In genomic region chr17:46949291-46950174, GRCh38 we compare ENCODE assay signal across 17 cellular contexts. TPM values are rescaled to one million over a fixed set of nuclear protein-coding genes. Genes with fewer than 3 reads are reported as not detected.
DNase-seq lines count a peak whose midpoint lies in the region; ATAC-seq and TF ChIP-seq lines count a peak whose summit lies in the region.
"Had no signal": no experiment of that assay in that cellular context is flagged by ENCODE, and none has a peak within 500 bp of the region (broad histone marks: within the 10 kb centered on the region; RNA-seq: fewer than 3 reads in every experiment).

No MANE protein-coding gene starts in this region.

- H3K4me2 ChIP-seq in SK-N-SH: no peak overlapping the region
- H3K4me2 ChIP-seq: neural progenitor cell had no signal

- no peaks in the 10 kb centered on the region for H3K9me2 ChIP-seq in SK-N-SH

- TF ChIP-seq CTCF in HEK293 (tag by site-specific recombination; IDR thresholded peaks at IDR 0.05) (no peak), SK-N-SH (IDR thresholded peaks at IDR 0.05) (no peak), foreskin keratinocyte (conservative IDR thresholded peaks at IDR 0.05) (no peak)

- ATAC-seq in foreskin keratinocyte: peak; percentile 92
- ATAC-seq in GM18870 (IDR thresholded peaks at IDR 0.05; ENCODE audit: unreplicated experiment): no peak
- ATAC-seq: sciatic nerve had no signal

- no peak overlapping the region for H2AFZ ChIP-seq in SK-N-SH (ENCODE audit: low read depth)
- H2AFZ ChIP-seq: neural progenitor cell had no signal

- H3K4me1 ChIP-seq in HEK293 (ENCODE audit: control insufficient read depth, insufficient read depth, low read length) (no peaks in the 10 kb centered on the region), SK-N-SH (ENCODE audit: control insufficient read depth in 1 of 2, insufficient read depth in 2 of 2, low read depth in 1 of 2, low read length in 1 of 2) (peaks cover under 1 to 21% of the 10 kb centered on the region in 2 experiments; a peak in 2 of 4 replicates), foreskin keratinocyte (no peaks in the 10 kb centered on the region)

- WGBS in SK-N-SH (ENCODE audit: low lambda C conversion rate): 81% methylated on average over 11 of the region's 11 CpGs

- H3K9me3 ChIP-seq in HEK293 (ENCODE audit: control insufficient read depth, insufficient read depth, low read depth, low read length) (no peaks in the 10 kb centered on the region), SK-N-SH (no peaks in the 10 kb centered on the region)
- H3K9me3 ChIP-seq: tibial artery had no signal

- POLR2A ChIA-PET in HEK293 (lab: Yijun Ruan, JAX) (no interaction called here), SK-N-SH (lab: Yijun Ruan, JAX) (no interaction called here)

- H3K79me2 ChIP-seq in SK-N-SH (ENCODE audit: insufficient read depth): no peaks in the 10 kb centered on the region

- H3K36me3 ChIP-seq in HEK293 (ENCODE audit: control insufficient read depth in 2 of 2, insufficient read depth in 1 of 2, low read length in 2 of 2) (peaks cover 0 to 19% of the 10 kb centered on the region in 2 experiments; a peak in 1 of 3 replicates), SK-N-SH (replicated peaks in 1 of 2; ENCODE audit: control insufficient read depth in 1 of 2, insufficient read depth in 2 of 2, low read length in 1 of 2) (no peaks in the 10 kb centered on the region)
- H3K36me3 ChIP-seq: neural progenitor cell had no signal

- no peak overlapping the region for H3K9ac ChIP-seq in SK-N-SH
- H3K9ac ChIP-seq: neural progenitor cell had no signal

- no peak for TF ChIP-seq EP300 in SK-N-SH (IDR thresholded peaks at IDR 0.05; ENCODE audit: borderline replicate concordance in 1 of 2, low read depth in 1 of 2, low read length in 1 of 2)

- TF ChIP-seq RAD21 in SK-N-SH (IDR thresholded peaks at IDR 0.05; ENCODE audit: low read length): no peak

- H3K27me3 ChIP-seq in SK-N-SH (ENCODE audit: insufficient read depth) (no peaks in the 10 kb centered on the region), foreskin keratinocyte (peaks cover 52% of the 10 kb centered on the region)
- H3K27me3 ChIP-seq: neural progenitor cell had no signal

- H4K20me1 ChIP-seq in SK-N-SH (ENCODE audit: insufficient read depth): no peaks in the 10 kb centered on the region

- H3F3A ChIP-seq in SK-N-SH (replicated peaks; ENCODE audit: insufficient read depth): no peaks in the 10 kb centered on the region

- H3K4me3 ChIP-seq in HEK293 (ENCODE audit: low read depth, low read length) (no peak overlapping the region), SK-N-SH (ENCODE audit: low read depth in 2 of 2, low read length in 1 of 2) (no peak overlapping the region)
- H3K4me3 ChIP-seq: neural progenitor cell, tibial artery had no signal

- H3K27ac ChIP-seq in HEK293 (ENCODE audit: extremely low read depth, low read depth, low read length) (no peak overlapping the region), SK-N-SH (ENCODE audit: low read depth in 2 of 2, low read length in 1 of 2) (no peak overlapping the region), foreskin keratinocyte (no peak overlapping the region)
- H3K27ac ChIP-seq: neural progenitor cell, tibial artery had no signal

- CTCF ChIA-PET in HEK293 (lab: Yijun Ruan, JAX) (interaction anchor here (0.7 to 1.1 kb wide), 3 partner anchors 9 to 30 kb away, joined by 3 read pairs; no protein-coding TSS in a partner anchor), SK-N-SH (lab: Yijun Ruan, JAX) (interaction anchor here (1.2 to 5.5 kb wide), 4 partner anchors 8 to 114 kb away, joined by 3 to 56 read pairs (median 6); no protein-coding TSS in a partner anchor)

- DNase-seq in AG08395 (ENCODE audit: low spot score) (peak; percentile 16), SK-N-SH (no peak), foreskin keratinocyte (peak in 1 of 2 donors; percentile 67), SKM-1 treated with dmso at 0.1 percent for 144 hours (lab: John Stamatoyannopoulos, UW; ENCODE audit: unreplicated experiment) (no peak), NCI-H2227 treated with DMSO at 0.1 percent for 48 hours (lab: John Stamatoyannopoulos, UW) (no peak), SK-N-DZ (ENCODE audit: low spot score) (no peak)
- DNase-seq: activated B cell treated with CpG ODN at 0.5 μM for 24 hours; activated gamma-delta T cell; effector CD8-positive, alpha-beta T cell; NCI-H1092 treated with DMSO at 0.1 percent for 48 hours; NCI-H345; stimulated activated CD4-positive, alpha-beta T cell treated with anti-CD3 and anti-CD28 coated beads, Interleukin-2, amount 100 ng/mL, for 48 hours; tibial artery had no signal

TF ChIP-seq in HEK293, 187 proteins besides CTCF, POLR2A, EP300 and RAD21:
- TF ChIP-seq EGR2 (tag by site-specific recombination; IDR thresholded peaks at IDR 0.05; ENCODE audit: low read depth) (peak; percentile 26; the same call in 1 of the 2 replicates), GLI4 (tag by site-specific recombination; IDR thresholded peaks at IDR 0.05) (no peak)

TF ChIP-seq in SK-N-SH, 30 proteins besides CTCF, POLR2A, EP300 and RAD21:
- TF ChIP-seq SIN3A (IDR thresholded peaks at IDR 0.05; ENCODE audit: borderline replicate concordance, low read depth, low read length) (no peak), FOSL2 (IDR thresholded peaks at IDR 0.05; ENCODE audit: borderline replicate concordance, low read depth) (peak; percentile 64; the same call in 1 of the 2 replicates)

RNA-seq across cellular contexts. Expression of gene GOSR2, which starts 26.6 kb away (rescaled TPM):
- polyA plus RNA-seq in SK-N-SH (2012; rRNA removed): 74.2 and 105 TPM in 2 replicates
- polyA plus RNA-seq in SK-N-SH (2012; cell fraction: cytosol; rRNA removed): 76.2 and 84.0 TPM in 2 replicates
- polyA plus RNA-seq in SK-N-SH (2012; cell fraction: nucleus; rRNA removed): 112 and 147 TPM in 2 replicates
- total RNA-seq in foreskin keratinocyte: 34.6 and 41.1 TPM in 2 replicates
- 34.3 and 38.4 TPM in 2 replicates for polyA plus RNA-seq in foreskin keratinocyte
- 33.7 and 42.8 TPM in 2 replicates for polyA plus RNA-seq in SK-N-DZ (2014; cell fraction: cytosol; rRNA removed)
- 28.2 and 39.0 TPM in 2 replicates for polyA plus RNA-seq in SK-N-DZ (2014; cell fraction: nucleus; rRNA removed)

RNA-seq across cellular contexts. Expression of gene RPRML, which starts 29.5 kb away (rescaled TPM):
- not detected in 2 replicates for polyA plus RNA-seq in SK-N-SH (2012; rRNA removed)
- polyA plus RNA-seq in SK-N-SH (2012; cell fraction: cytosol; rRNA removed): not detected in 2 replicates
- 0.06 TPM in 1 of 2 replicates, not detected in the other for polyA plus RNA-seq in SK-N-SH (2012; cell fraction: nucleus; rRNA removed)
- not detected in 2 replicates for total RNA-seq in foreskin keratinocyte
- polyA plus RNA-seq in foreskin keratinocyte: not detected in 2 replicates
- 2.4 and 3.2 TPM in 2 replicates for polyA plus RNA-seq in SK-N-DZ (2014; cell fraction: cytosol; rRNA removed)
- 0.27 and 0.73 TPM in 2 replicates for polyA plus RNA-seq in SK-N-DZ (2014; cell fraction: nucleus; rRNA removed)
- total RNA-seq: activated B cell treated with CpG ODN at 0.5 μM for 24 hours, sciatic nerve had no signal
